24 cellular contexts compared by ENCODE assay signal in the genomic region with DNA sequence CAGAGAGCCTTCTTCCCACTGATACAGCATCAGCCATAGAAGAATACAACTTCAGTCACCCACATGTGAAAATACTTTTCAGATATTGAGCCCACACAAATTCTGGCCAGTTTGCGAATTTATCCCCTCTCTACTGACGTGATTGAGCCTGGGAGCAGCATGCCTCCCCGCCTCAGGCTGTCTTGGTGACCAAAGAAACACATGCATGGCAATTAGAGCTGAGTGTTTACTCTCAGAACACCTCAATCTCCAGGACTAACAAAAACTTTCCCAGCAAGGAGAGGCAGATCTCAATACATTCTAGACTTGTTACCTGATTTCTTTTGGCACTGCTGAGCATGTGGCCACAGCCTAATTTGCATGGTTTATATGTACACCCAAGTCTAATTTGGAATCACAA.
"Had no signal": no experiment of that assay in that cellular context is flagged by ENCODE, and none has a peak within 500 bp of the region (broad histone marks: within the 10 kb centered on the region; RNA-seq: fewer than 3 reads in every experiment).

No MANE protein-coding gene starts in this region.

- ATAC-seq: activated CD8-positive, alpha-beta memory T cell treated with anti-CD3 and anti-CD28 coated beads, Interleukin-2, amount 10 ng/mL, durations not matched to agents 7 days and 5 days; activated naive CD8-positive, alpha-beta T cell treated with anti-CD3 and anti-CD28 coated beads, Interleukin-2, amount 50 U/mL, for 24 hours; body of pancreas; PC-3; T-cell had no signal

- H3K27ac ChIP-seq: ascending aorta, body of pancreas, coronary artery had no signal

- DNase-seq: activated B cell treated with CpG ODN at 0.5 μM for 24 hours; activated CD4-positive, alpha-beta T cell treated with anti-CD3 and anti-CD28 coated beads for 1 hour; activated CD4-positive, alpha-beta T cell treated with anti-CD3 and anti-CD28 coated beads, Interleukin-2, amount 10 ng/mL, durations not matched to agents 24 days and 14 days; activated CD4-positive, alpha-beta T cell treated with anti-CD3 and anti-CD28 coated beads, Interleukin-2, amount 50 U/mL, for 48 hours; activated CD8-positive, alpha-beta memory T cell treated with anti-CD3 and anti-CD28 coated beads, Interleukin-2, amount 10 ng/mL, durations not matched to agents 7 days and 5 days; activated effector memory CD4-positive, alpha-beta T cell treated with Interleukin-2 at 50 U/mL for 16 hours; activated naive CD4-positive, alpha-beta T cell; activated naive CD8-positive, alpha-beta T cell treated with anti-CD3 and anti-CD28 coated beads, Interleukin-2, amount 50 U/mL, for 24 hours; activated T-cell treated with anti-CD3 and anti-CD28 coated beads, Interleukin-2, amount 50 U/mL, for 24 hours; amniotic stem cell; body of pancreas; central memory CD4-positive, alpha-beta T cell; Kasumi-1; NCI-H1105 treated with DMSO at 0.1 percent for 48 hours; NCI-H1930; NCI-H524 treated with DMSO at 0.1 percent for 48 hours; NK-92 treated with Interleukin-12 subunit alpha and Interleukin-12 subunit beta, amount 100 ng/mL, for 24 hours; PC-3; SIG-M5; T-cell; T-helper 2 cell; T1000 had no signal
